Comparison of ENCODE assay signal across 1 cellular context in the genomic region with DNA sequence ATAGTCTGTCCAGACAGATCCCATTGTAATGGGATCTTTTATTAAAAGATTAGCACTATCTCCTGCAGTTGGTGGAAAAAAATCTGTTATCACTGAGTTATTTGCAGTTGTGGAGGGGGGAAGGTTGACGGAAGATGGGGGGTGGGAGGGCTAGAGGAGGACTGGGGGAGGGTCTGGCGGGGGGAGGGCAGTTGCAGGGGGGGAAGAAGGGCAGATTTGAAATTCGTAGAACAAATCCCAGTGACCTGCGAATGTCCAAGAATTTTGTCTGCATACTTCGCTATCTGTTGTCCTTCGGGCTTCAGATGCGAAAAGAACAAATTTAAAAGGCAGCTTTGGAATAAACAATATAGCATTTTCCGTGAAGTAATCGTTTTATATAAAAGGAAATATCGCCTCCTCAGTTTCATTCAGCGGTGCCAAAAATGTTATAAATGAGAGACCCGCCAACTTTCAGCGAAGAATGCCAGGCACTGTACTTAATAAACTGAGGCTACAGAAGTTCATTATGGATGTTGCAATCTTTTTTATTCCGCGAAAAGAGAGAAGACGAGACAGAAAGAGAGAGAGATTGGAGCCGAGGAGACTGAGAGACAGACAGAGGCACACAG.
TF ChIP-seq lines count a peak whose summit lies in the region.

No MANE protein-coding gene starts in this region.

TF ChIP-seq in K562, 482 proteins besides CTCF, POLR2A, EP300 and RAD21 (continued from another document):
- TF ChIP-seq, protein P1, sequence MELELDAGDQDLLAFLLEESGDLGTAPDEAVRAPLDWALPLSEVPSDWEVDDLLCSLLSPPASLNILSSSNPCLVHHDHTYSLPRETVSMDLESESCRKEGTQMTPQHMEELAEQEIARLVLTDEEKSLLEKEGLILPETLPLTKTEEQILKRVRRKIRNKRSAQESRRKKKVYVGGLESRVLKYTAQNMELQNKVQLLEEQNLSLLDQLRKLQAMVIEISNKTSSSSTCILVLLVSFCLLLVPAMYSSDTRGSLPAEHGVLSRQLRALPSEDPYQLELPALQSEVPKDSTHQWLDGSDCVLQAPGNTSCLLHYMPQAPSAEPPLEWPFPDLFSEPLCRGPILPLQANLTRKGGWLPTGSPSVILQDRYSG (tag; conservative IDR thresholded peaks at IDR 0.05; ENCODE audit: low read depth) = no peak
- no peak for TF ChIP-seq ZC3H11A (IDR thresholded peaks at IDR 0.05; ENCODE audit: low read depth, low read length)
- peak; percentile 76 for TF ChIP-seq CEBPB (tag; IDR thresholded peaks at IDR 0.05)
- no peak for TF ChIP-seq MAFG (tag; conservative IDR thresholded peaks at IDR 0.05)
- TF ChIP-seq EZH2 (IDR thresholded peaks at IDR 0.05; ENCODE audit: borderline replicate concordance, low read depth, low read length) = no peak; the same call in 1 of the 2 replicates
- no peak for TF ChIP-seq ZNF175 (CRISPR knock-in tag; IDR thresholded peaks at IDR 0.05; ENCODE audit: low read depth)
- no peak for TF ChIP-seq HCFC1 (IDR thresholded peaks at IDR 0.05; ENCODE audit: low read depth, low read length)
- no peak for TF ChIP-seq CEBPG (CRISPR knock-in tag; IDR thresholded peaks at IDR 0.05)
- peak; percentile 25 to 39; a peak in 2 of 4 replicates for TF ChIP-seq CEBPG (tag; conservative IDR thresholded peaks at IDR 0.05 in 1 of 2, IDR thresholded peaks at IDR 0.05 in 1 of 2)
- peak; percentile 84 for TF ChIP-seq CBX8 (IDR thresholded peaks at IDR 0.05; ENCODE audit: borderline replicate concordance, extremely low read depth, low read depth, low read length, poor library complexity, severe bottlenecking)
- no peak for TF ChIP-seq ZNF561 (CRISPR knock-in tag; conservative IDR thresholded peaks at IDR 0.05)
- no peak for TF ChIP-seq NEUROD1 (IDR thresholded peaks at IDR 0.05; ENCODE audit: borderline replicate concordance, low read depth, low read length, partially characterized antibody)
- TF ChIP-seq HDAC6 (IDR thresholded peaks at IDR 0.05; ENCODE audit: low read depth, low read length) = no peak
- no peak for TF ChIP-seq E2F8 (IDR thresholded peaks at IDR 0.05; ENCODE audit: low read depth, partially characterized antibody)
- no peak for TF ChIP-seq FUS (optimal IDR thresholded peaks at IDR 0.05; ENCODE audit: low read depth, low read length)
- no peak for TF ChIP-seq ZC3H4 (CRISPR knock-in tag; IDR thresholded peaks at IDR 0.05; ENCODE audit: borderline replicate concordance)
- peak; percentile 72 for TF ChIP-seq CBX2 (IDR thresholded peaks at IDR 0.05; ENCODE audit: insufficient read depth, low read length, poor library complexity, severe bottlenecking)
- TF ChIP-seq BACH1 (tag; IDR thresholded peaks at IDR 0.05) = no peak
